ENCODE assay signal across 24 cellular contexts in the genomic region with DNA sequence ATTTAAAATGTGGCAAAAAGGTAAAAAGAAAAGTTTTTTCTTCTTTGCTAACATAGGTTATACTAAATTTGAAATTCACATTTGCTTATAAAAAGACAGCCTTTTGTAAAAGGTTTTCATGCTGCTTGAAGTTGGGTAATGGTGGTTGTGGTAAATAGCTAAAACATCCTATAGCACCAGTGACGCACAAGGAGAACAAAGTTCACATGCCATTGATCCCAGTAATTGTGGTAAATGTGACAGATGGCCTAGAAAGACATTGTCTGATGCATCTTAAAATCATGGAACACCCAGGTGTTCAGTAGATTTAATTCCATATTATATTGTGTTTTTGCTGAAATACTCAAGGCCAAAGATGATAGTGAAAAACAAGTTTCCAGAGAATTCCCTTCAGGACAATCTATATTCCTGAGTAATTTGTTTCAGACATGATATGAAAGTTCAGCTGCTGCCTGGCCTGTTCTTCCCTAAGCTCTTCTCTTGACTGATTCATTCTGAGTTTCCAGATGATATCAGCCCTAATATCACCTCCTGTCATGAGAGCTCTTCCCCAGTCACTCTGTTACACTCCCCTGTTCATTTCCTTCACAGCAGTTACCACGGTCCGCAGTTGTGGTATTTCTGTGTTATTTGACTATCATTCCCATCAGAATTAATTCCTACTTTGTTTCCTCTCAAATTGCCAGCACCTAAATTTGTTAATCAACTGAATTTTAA. TPM values are rescaled to one million over a fixed set of nuclear protein-coding genes. Genes with fewer than 3 reads are reported as not detected.
DNase-seq lines count a peak whose midpoint lies in the region; ATAC-seq, FAIRE-seq and TF ChIP-seq lines count a peak whose summit lies in the region.
"Had no signal": no experiment of that assay in that cellular context is flagged by ENCODE, and none has a peak within 500 bp of the region (broad histone marks: within the 10 kb centered on the region; RNA-seq: fewer than 3 reads in every experiment).

No MANE protein-coding gene starts in this region.

- H3K9me3 ChIP-seq in T-helper 17 cell (ENCODE audit: control insufficient read depth, low read length, poor library complexity, severe bottlenecking) = no peaks in the 10 kb centered on the region
- H3K9me3 ChIP-seq in small intestine (ENCODE audit: control insufficient read depth, low read depth) = no peaks in the 10 kb centered on the region
- H3K9me3 ChIP-seq: HAP-1, spleen, uterus had no signal

- H3K4me1 ChIP-seq in small intestine (ENCODE audit: control insufficient read depth in 2 of 2, insufficient read depth in 1 of 2, low read depth in 1 of 2, low read length in 1 of 2) = no peaks in the 10 kb centered on the region
- H3K4me1 ChIP-seq: uterus had no signal

- no peak for ATAC-seq in activated T-cell treated with anti-CD3 and anti-CD28 coated beads, Interleukin-2, amount 50 U/mL, for 4 hours
- no peak for ATAC-seq in T-helper 17 cell
- ATAC-seq in HG03159 (IDR thresholded peaks at IDR 0.05; ENCODE audit: unreplicated experiment) = no peak
- no peak for ATAC-seq in HG03457 (IDR thresholded peaks at IDR 0.05; ENCODE audit: unreplicated experiment)
- ATAC-seq: naive thymus-derived CD8-positive, alpha-beta T cell had no signal

- H3K4me1 Mint-ChIP-seq in activated T-cell treated with anti-CD3 and anti-CD28 coated beads, Interleukin-2, amount 50 U/mL, for 4 hours (ENCODE audit: low read depth) = peaks cover 12% of the 10 kb centered on the region
- H3K4me1 Mint-ChIP-seq in T-helper 17 cell = peaks cover 13% of the 10 kb centered on the region

- H3K9me3 Mint-ChIP-seq in activated T-cell treated with anti-CD3 and anti-CD28 coated beads, Interleukin-2, amount 50 U/mL, for 4 hours = no peaks in the 10 kb centered on the region

- peak overlapping the region; percentile 24 for H3K27ac Mint-ChIP-seq in T-helper 17 cell

- H3K4me3 Mint-ChIP-seq in activated T-cell treated with anti-CD3 and anti-CD28 coated beads, Interleukin-2, amount 50 U/mL, for 4 hours = peak overlapping the region; percentile 29
- no peak overlapping the region for H3K4me3 Mint-ChIP-seq in T-helper 17 cell
- H3K4me3 Mint-ChIP-seq: naive thymus-derived CD8-positive, alpha-beta T cell had no signal

- no peaks in the 10 kb centered on the region for H3K36me3 Mint-ChIP-seq in activated T-cell treated with anti-CD3 and anti-CD28 coated beads, Interleukin-2, amount 50 U/mL, for 4 hours (ENCODE audit: insufficient read depth)
- no peaks in the 10 kb centered on the region for H3K36me3 Mint-ChIP-seq in T-helper 17 cell (ENCODE audit: low read depth)
- H3K36me3 Mint-ChIP-seq: naive thymus-derived CD8-positive, alpha-beta T cell had no signal

- whole genome bisulfite sequencing in small intestine, 3 donors = 65 to 84% (median 83%) methylated on average over 3 of the region's 3 CpGs

- no peaks in the 10 kb centered on the region for H3K36me3 ChIP-seq in small intestine (ENCODE audit: control insufficient read depth in 2 of 2, insufficient read depth in 2 of 2, low read length in 2 of 2)
- H3K36me3 ChIP-seq: HAP-1, spleen, uterus had no signal

- no peaks in the 10 kb centered on the region for H3K27me3 Mint-ChIP-seq in activated T-cell treated with anti-CD3 and anti-CD28 coated beads, Interleukin-2, amount 50 U/mL, for 4 hours (ENCODE audit: low read depth)
- no peaks in the 10 kb centered on the region for H3K27me3 Mint-ChIP-seq in T-helper 17 cell
- H3K27me3 Mint-ChIP-seq: naive thymus-derived CD8-positive, alpha-beta T cell had no signal

- FAIRE-seq in small intestine (lab: Jason Lieb, UNC) = peak; percentile 15

- no peak for TF ChIP-seq CTCF in fibroblast of pulmonary artery (IDR thresholded peaks at IDR 0.05; ENCODE audit: low read length, missing control alignments)

- DNase-seq in activated T-cell treated with anti-CD3 and anti-CD28 coated beads, Interleukin-2, amount 50 U/mL, for 4 hours = no peak
- no peak for DNase-seq in activated T-cell treated with anti-CD3 and anti-CD28 coated beads, Interleukin-2, amount 50 U/mL, for 1 hour
- DNase-seq in T-helper 17 cell = no peak
- peak; percentile 27 for DNase-seq in fibroblast of pulmonary artery (ENCODE audit: low read depth)
- DNase-seq in small intestine = peak; percentile 54
- no peak for DNase-seq in stimulated activated CD4-positive, alpha-beta T cell treated with anti-CD3 and anti-CD28 coated beads, Interleukin-4, amount 100 ng/mL, for 4 hours
- DNase-seq: 8988T; activated CD4-positive, alpha-beta T cell treated with anti-CD3 and anti-CD28 coated beads, Interleukin-2, amount 50 U/mL, for 1 hour; activated CD8-positive, alpha-beta memory T cell treated with anti-CD3 and anti-CD28 coated beads, Interleukin-2, amount 50 U/mL, for 48 hours; activated gamma-delta T cell; aorta; C1 segment of cervical spinal cord; effector memory CD4-positive, alpha-beta T cell; kidney glomerular epithelial cell; mammary epithelial cell; naive thymus-derived CD8-positive, alpha-beta T cell; NCI-H1930; NCI-H510A; spleen; uterus had no signal

- no peaks in the 10 kb centered on the region for H3K27me3 ChIP-seq in small intestine (ENCODE audit: control insufficient read depth in 2 of 2, insufficient read depth in 2 of 2, low read length in 2 of 2)
- H3K27me3 ChIP-seq: spleen, uterus had no signal

- H3K4me3 ChIP-seq in fibroblast of pulmonary artery (replicated peaks; ENCODE audit: low read depth, low read length) (no peak overlapping the region), small intestine (ENCODE audit: low read depth in 1 of 2, low read length in 2 of 2) (no peak overlapping the region)
- H3K4me3 ChIP-seq: HAP-1, spleen, uterus had no signal

- H3K27ac ChIP-seq in small intestine (ENCODE audit: low read depth in 1 of 2, low read length in 1 of 2) = no peak overlapping the region
- H3K27ac ChIP-seq: KMS-11, uterus had no signal

RNA-seq across cellular contexts. Expression of gene FBXL17, which starts 4.6 kb away (rescaled TPM):
- 1 to 10 TPM; 5.9 to 6.6 (median 6.5) TPM for total RNA-seq in activated T-cell treated with anti-CD3 and anti-CD28 coated beads, Interleukin-2, amount 50 U/mL, for 4 hours
- 10 to 100 TPM; 22.6 to 26.8 TPM for total RNA-seq in T-helper 17 cell
- polyA plus RNA-seq in small intestine = 1 to 10 TPM; 5.4 to 8.3 (median 8.3) TPM

Comparison
In these comparisons a context has a peak if more than half of its experiments do, and no peak if none do; other contexts are left out.
1. DNase-seq: peak in fibroblast of pulmonary artery (single experiment) and small intestine (single experiment); none in activated T-cell treated with anti-CD3 and anti-CD28 coated beads, Interleukin-2, amount 50 U/mL, for 4 hours (single experiment), activated T-cell treated with anti-CD3 and anti-CD28 coated beads, Interleukin-2, amount 50 U/mL, for 1 hour (single experiment), T-helper 17 cell (0 of 3) and stimulated activated CD4-positive, alpha-beta T cell treated with anti-CD3 and anti-CD28 coated beads, Interleukin-4, amount 100 ng/mL, for 4 hours (0 of 2).